In genomic region chr3:5037828-5038227, GRCh38 we compare ENCODE assay signal across 16 cellular contexts. TPM values are rescaled to one million over a fixed set of nuclear protein-coding genes. Genes with fewer than 3 reads are reported as not detected.
DNase-seq lines count a peak whose midpoint lies in the region; ATAC-seq and TF ChIP-seq lines count a peak whose summit lies in the region.
"Had no signal": no experiment of that assay in that cellular context is flagged by ENCODE, and none has a peak within 500 bp of the region (broad histone marks: within the 10 kb centered on the region; RNA-seq: fewer than 3 reads in every experiment).

No MANE protein-coding gene starts in this region.

- no peaks in the 10 kb centered on the region for H3K36me3 Mint-ChIP-seq in activated CD4-positive, alpha-beta T cell treated with anti-CD3 and anti-CD28 coated beads, Interleukin-2, amount 10 ng/mL, durations not matched to agents 7 days and 5 days (ENCODE audit: low read depth)
- H3K36me3 Mint-ChIP-seq in activated naive CD8-positive, alpha-beta T cell treated with anti-CD3 and anti-CD28 coated beads, Interleukin-2, amount 50 U/mL, for 24 hours (ENCODE audit: low read depth), result no peaks in the 10 kb centered on the region
- no peaks in the 10 kb centered on the region for H3K36me3 Mint-ChIP-seq in stimulated activated naive B cell treated with anti-CD40 and anti-IgM and Interleukin-4, amounts not matched to agents 10 μg/mL and 1 μg/mL and 100 μg/mL, for 72 hours

- no peak overlapping the region for H3K4me3 ChIP-seq in foreskin fibroblast (ENCODE audit: low read depth in 1 of 2, low read length in 2 of 2)
- H3K4me3 ChIP-seq: HAP-1 had no signal

- no peaks in the 10 kb centered on the region for H3K27me3 Mint-ChIP-seq in activated CD4-positive, alpha-beta T cell treated with anti-CD3 and anti-CD28 coated beads, Interleukin-2, amount 10 ng/mL, durations not matched to agents 7 days and 5 days
- H3K27me3 Mint-ChIP-seq in activated naive CD8-positive, alpha-beta T cell treated with anti-CD3 and anti-CD28 coated beads, Interleukin-2, amount 50 U/mL, for 24 hours, result no peaks in the 10 kb centered on the region
- H3K27me3 Mint-ChIP-seq in stimulated activated naive B cell treated with anti-CD40 and anti-IgM and Interleukin-4, amounts not matched to agents 10 μg/mL and 1 μg/mL and 100 μg/mL, for 72 hours, result no peaks in the 10 kb centered on the region

- POLR2A ChIA-PET in activated CD4-positive, alpha-beta T cell treated with anti-CD3 and anti-CD28 coated beads, Interleukin-2, amount 10 ng/mL, durations not matched to agents 7 days and 5 days (lab: Charles Lee), result interaction anchor here (0.6 kb wide), 1 partner anchor 53 kb away, joined by 6 read pairs; no protein-coding TSS in a partner anchor

- H3K4me3 Mint-ChIP-seq in activated CD4-positive, alpha-beta T cell treated with anti-CD3 and anti-CD28 coated beads, Interleukin-2, amount 10 ng/mL, durations not matched to agents 7 days and 5 days, result no peak overlapping the region
- peak overlapping the region; percentile 25 for H3K4me3 Mint-ChIP-seq in activated naive CD8-positive, alpha-beta T cell treated with anti-CD3 and anti-CD28 coated beads, Interleukin-2, amount 50 U/mL, for 24 hours
- peak overlapping the region in 1 of 2 donors; percentile 30 for H3K4me3 Mint-ChIP-seq in stimulated activated naive B cell treated with anti-CD40 and anti-IgM and Interleukin-4, amounts not matched to agents 10 μg/mL and 1 μg/mL and 100 μg/mL, for 72 hours

- CTCF ChIA-PET in activated CD4-positive, alpha-beta T cell treated with anti-CD3 and anti-CD28 coated beads, Interleukin-2, amount 10 ng/mL, durations not matched to agents 7 days and 5 days (lab: Charles Lee), result interaction anchor here (0.6 to 2.8 kb wide), 17 partner anchors 10 to 373 kb away, joined by 3 to 11 read pairs (median 4); no protein-coding TSS in a partner anchor

- peak; percentile 81 for ATAC-seq in activated naive CD8-positive, alpha-beta T cell treated with anti-CD3 and anti-CD28 coated beads, Interleukin-2, amount 50 U/mL, for 24 hours
- peak; percentile 56 to 72 for ATAC-seq in stimulated activated naive B cell treated with anti-CD40 and anti-IgM and Interleukin-4, amounts not matched to agents 10 μg/mL and 1 μg/mL and 100 μg/mL, for 72 hours (replicated peaks)
- ATAC-seq in GM18868 (IDR thresholded peaks at IDR 0.05; ENCODE audit: unreplicated experiment), result no peak

- H3K27ac Mint-ChIP-seq in activated CD4-positive, alpha-beta T cell treated with anti-CD3 and anti-CD28 coated beads, Interleukin-2, amount 10 ng/mL, durations not matched to agents 7 days and 5 days, result peak overlapping the region; percentile 25
- H3K27ac Mint-ChIP-seq in activated naive CD8-positive, alpha-beta T cell treated with anti-CD3 and anti-CD28 coated beads, Interleukin-2, amount 50 U/mL, for 24 hours, result peak overlapping the region; percentile 85
- peak overlapping the region; percentile 78 for H3K27ac Mint-ChIP-seq in stimulated activated naive B cell treated with anti-CD40 and anti-IgM and Interleukin-4, amounts not matched to agents 10 μg/mL and 1 μg/mL and 100 μg/mL, for 72 hours

- H3K4me1 Mint-ChIP-seq in activated CD4-positive, alpha-beta T cell treated with anti-CD3 and anti-CD28 coated beads, Interleukin-2, amount 10 ng/mL, durations not matched to agents 7 days and 5 days, result peaks cover 22% of the 10 kb centered on the region
- peaks cover 43% of the 10 kb centered on the region for H3K4me1 Mint-ChIP-seq in activated naive CD8-positive, alpha-beta T cell treated with anti-CD3 and anti-CD28 coated beads, Interleukin-2, amount 50 U/mL, for 24 hours
- H3K4me1 Mint-ChIP-seq in stimulated activated naive B cell treated with anti-CD40 and anti-IgM and Interleukin-4, amounts not matched to agents 10 μg/mL and 1 μg/mL and 100 μg/mL, for 72 hours, result peaks cover 31 to 41% of the 10 kb centered on the region in 2 donors

- H3K9me3 Mint-ChIP-seq in activated CD4-positive, alpha-beta T cell treated with anti-CD3 and anti-CD28 coated beads, Interleukin-2, amount 10 ng/mL, durations not matched to agents 7 days and 5 days, result no peaks in the 10 kb centered on the region
- no peaks in the 10 kb centered on the region for H3K9me3 Mint-ChIP-seq in activated naive CD8-positive, alpha-beta T cell treated with anti-CD3 and anti-CD28 coated beads, Interleukin-2, amount 50 U/mL, for 24 hours
- H3K9me3 Mint-ChIP-seq in stimulated activated naive B cell treated with anti-CD40 and anti-IgM and Interleukin-4, amounts not matched to agents 10 μg/mL and 1 μg/mL and 100 μg/mL, for 72 hours, result no peaks in the 10 kb centered on the region

- no peak for DNase-seq in activated CD4-positive, alpha-beta T cell treated with anti-CD3 and anti-CD28 coated beads, Interleukin-2, amount 10 ng/mL, durations not matched to agents 7 days and 5 days
- DNase-seq in activated CD4-positive, alpha-beta T cell treated with anti-CD3 and anti-CD28 coated beads, Interleukin-2, amount 50 U/mL, for 48 hours, result no peak
- DNase-seq in MV-4-11 (lab: John Stamatoyannopoulos, UW), result peak; percentile 81
- no peak for DNase-seq in activated naive CD8-positive, alpha-beta T cell treated with anti-CD3 and anti-CD28 coated beads, Interleukin-2, amount 50 U/mL, for 24 hours
- no peak for DNase-seq in stimulated activated naive B cell treated with anti-CD40 and anti-IgM and Interleukin-4, amounts not matched to agents 10 μg/mL and 1 μg/mL and 100 μg/mL, for 72 hours
- DNase-seq in foreskin fibroblast, result no peak
- no peak for DNase-seq in activated effector memory CD4-positive, alpha-beta T cell treated with anti-CD3 and anti-CD28 coated beads, Interleukin-2, amount 50 U/mL, for 16 hours
- DNase-seq: amniotic stem cell, DMS153, mesenchymal stem cell, NCI-H1930, NCI-H526 treated with DMSO at 0.1 percent for 48 hours, RPMI8226, T-helper 9 cell had no signal

- TF ChIP-seq CTCF in foreskin fibroblast (IDR thresholded peaks at IDR 0.05; ENCODE audit: low read depth, low read length), result no peak

RNA-seq across cellular contexts. Expression of gene BHLHE40, which starts 58.6 kb away (rescaled TPM):
- total RNA-seq in activated CD4-positive, alpha-beta T cell treated with anti-CD3 and anti-CD28 coated beads, Interleukin-2, amount 10 ng/mL, durations not matched to agents 7 days and 5 days, result 100 to 1,000 TPM; 105 to 112 TPM

Comparison
In these comparisons a context has a peak if more than half of its experiments do, and no peak if none do; other contexts are left out.
1. H3K27ac Mint-ChIP-seq: peak in every context shown above with its lines; median percentile 85 in activated naive CD8-positive, alpha-beta T cell treated with anti-CD3 and anti-CD28 coated beads, Interleukin-2, amount 50 U/mL, for 24 hours; 78 in stimulated activated naive B cell treated with anti-CD40 and anti-IgM and Interleukin-4, amounts not matched to agents 10 μg/mL and 1 μg/mL and 100 μg/mL, for 72 hours; 25 in activated CD4-positive, alpha-beta T cell treated with anti-CD3 and anti-CD28 coated beads, Interleukin-2, amount 10 ng/mL, durations not matched to agents 7 days and 5 days.